8 cellular contexts compared by ENCODE assay signal in the genomic region with DNA sequence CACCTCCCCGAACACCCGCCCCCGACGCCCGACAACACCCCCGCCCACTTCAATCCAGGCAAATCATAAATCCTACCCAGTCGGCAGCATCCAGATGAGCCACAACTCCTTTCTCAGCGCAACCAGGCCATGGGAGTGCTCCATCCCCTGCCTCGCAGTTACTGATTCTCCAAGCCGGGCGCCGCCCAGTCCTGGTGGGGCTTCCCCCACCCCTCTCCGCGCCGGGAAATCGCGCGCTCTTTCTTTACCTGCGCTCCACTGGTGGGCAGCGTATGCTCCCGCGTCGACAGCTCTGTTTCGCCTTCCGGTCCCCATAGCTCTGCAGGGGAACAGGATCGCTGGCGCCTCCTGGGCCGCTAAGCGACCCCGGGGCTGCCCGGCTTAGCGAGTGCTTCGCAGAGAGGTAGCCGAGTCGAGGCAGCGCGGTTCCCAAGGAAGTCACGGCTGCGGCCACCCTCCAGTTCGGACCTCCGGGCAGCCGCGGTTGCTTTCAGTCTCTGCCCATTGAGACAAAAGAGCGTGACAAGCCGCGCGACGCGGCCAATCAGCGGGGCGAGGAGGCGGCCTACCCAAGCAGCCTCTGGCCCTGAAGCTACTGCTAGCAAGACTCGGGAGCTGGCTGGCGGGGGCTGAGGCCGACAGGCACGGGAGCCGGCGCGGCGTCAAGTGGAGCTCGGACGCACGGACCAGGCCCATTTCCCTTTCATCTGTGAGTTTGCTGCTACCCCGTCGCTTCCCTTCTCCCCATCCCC. TPM values are rescaled to one million over a fixed set of nuclear protein-coding genes. Genes with fewer than 3 reads are reported as not detected.
DNase-seq lines count a peak whose midpoint lies in the region; ATAC-seq and TF ChIP-seq lines count a peak whose summit lies in the region.

No MANE protein-coding gene starts in this region.

- in situ Hi-C loops in ACHN (cut with HindIII; ENCODE audit: low pct_ligation_motif_present, low pct_unique_long_range_greater_than_20kb, low sequenced_read_pairs): no loop called here

- H3K27me3 ChIP-seq in layer of hippocampus (ENCODE audit: control insufficient read depth, insufficient read depth, low read length): no peaks in the 10 kb centered on the region

- DNase-seq in ACHN (peak; percentile 60), NCI-H2081 treated with DMSO at 0.1 percent for 48 hours (lab: John Stamatoyannopoulos, UW) (peak; percentile 49), activated B cell treated with CpG ODN at 0.5 μM for 24 hours (peak; percentile 45), cerebellum (ENCODE audit: low spot score) (peak; percentile 65)
- DNase-seq in stimulated activated CD4-positive, alpha-beta T cell treated with anti-CD3 and anti-CD28 coated beads, Interleukin-1b, Interleukin-23, amount 100 ng/mL, for 4 hours (ENCODE audit: low read depth in 2 of 2): peak; percentile 36 to 45

- POLR2A ChIA-PET in activated B cell treated with CpG ODN at 0.5 μM for 24 hours (lab: Charles Lee): interaction anchor here (0.9 to 1.4 kb wide), 2 partner anchors 14 to 193 kb away, joined by 3 to 5 read pairs; a partner anchor contains a TSS

- intact Hi-C loops in activated B cell treated with CpG ODN at 0.5 μM for 24 hours (cut with micrococcal nuclease): loop anchor here (1.0 to 5.0 kb wide), 6 partner anchors 23 to 706 kb away; a partner anchor contains a TSS

- H3K27me3 Mint-ChIP-seq in activated B cell treated with CpG ODN at 0.5 μM for 24 hours: no peaks in the 10 kb centered on the region

- H3K36me3 Mint-ChIP-seq in activated B cell treated with CpG ODN at 0.5 μM for 24 hours (ENCODE audit: low read depth): no peaks in the 10 kb centered on the region

- H3K27ac ChIP-seq in layer of hippocampus (ENCODE audit: low read depth, low read length): peak overlapping the region; percentile 10

- H3K4me1 Mint-ChIP-seq in activated B cell treated with CpG ODN at 0.5 μM for 24 hours: peaks cover 11% of the 10 kb centered on the region

- CTCF ChIA-PET in activated B cell treated with CpG ODN at 0.5 μM for 24 hours (lab: Charles Lee): interaction anchor here (0.7 to 2.3 kb wide), 3 partner anchors 22 to 217 kb away, joined by 3 to 6 read pairs (median 3); no protein-coding TSS in a partner anchor

- no peak for TF ChIP-seq CTCF in activated B cell treated with CpG ODN at 0.5 μM for 24 hours (IDR thresholded peaks at IDR 0.05)

- H3K9me3 Mint-ChIP-seq in activated B cell treated with CpG ODN at 0.5 μM for 24 hours: no peaks in the 10 kb centered on the region

- H3K4me3 Mint-ChIP-seq in activated B cell treated with CpG ODN at 0.5 μM for 24 hours: peak overlapping the region; percentile 87

- ATAC-seq in GM18519 (IDR thresholded peaks at IDR 0.05; ENCODE audit: low FRiP score, unreplicated experiment): peak; percentile 70
- peak; percentile 67 for ATAC-seq in HG02973 (IDR thresholded peaks at IDR 0.05; ENCODE audit: unreplicated experiment)
- ATAC-seq in activated B cell treated with CpG ODN at 0.5 μM for 24 hours (ENCODE audit: low read depth): peak; percentile 70

- H3K27ac Mint-ChIP-seq in activated B cell treated with CpG ODN at 0.5 μM for 24 hours: peak overlapping the region; percentile 84

RNA-seq across cellular contexts. Expression of a gene that starts 43.7 kb away (rescaled TPM):
- total RNA-seq in activated B cell treated with CpG ODN at 0.5 μM for 24 hours: 9.6 and 9.8 TPM in 2 replicates
- 33.6 TPM for total RNA-seq in cerebellum

Comparison
In these comparisons a context has a peak if more than half of its experiments do, and no peak if none do; other contexts are left out.
1. Peak in every context shown above with its lines: DNase-seq, ATAC-seq and H3K27ac ChIP-seq.